In genomic region chr6:157424491-157425020, GRCh38 we compare ENCODE assay signal across 27 cellular contexts. TPM values are rescaled to one million over a fixed set of nuclear protein-coding genes. Genes with fewer than 3 reads are reported as not detected.
A peak's percentile ranks its signal among the peaks of the same experiment; 100 is the strongest.
DNase-seq lines count a peak whose midpoint lies in the region; ATAC-seq lines count a peak whose summit lies in the region.
"Had no signal": no experiment of that assay in that cellular context is flagged by ENCODE, and none has a peak within 500 bp of the region (broad histone marks: within the 10 kb centered on the region; RNA-seq: fewer than 3 reads in every experiment).

No MANE protein-coding gene starts in this region.

- H3K9ac ChIP-seq in mesenchymal stem cell (ENCODE audit: low read length), result no peak overlapping the region

- H3K79me1 ChIP-seq in mesenchymal stem cell (replicated peaks; ENCODE audit: low read length, poor library complexity, severe bottlenecking), result peaks cover 33% of the 10 kb centered on the region

- H2AFZ ChIP-seq in mesenchymal stem cell (ENCODE audit: low read depth, low read length), result no peak overlapping the region

- intact Hi-C loops in Right ventricle myocardium superior (cut with DNase I) (no loop called here), Right ventricle myocardium inferior (cut with DNase I) (no loop called here), right cardiac atrium (cut with DNase I) (no loop called here)

- H3K4me1 ChIP-seq in right cardiac atrium (ENCODE audit: control insufficient read depth, insufficient read depth, low read length), result peaks cover 13% of the 10 kb centered on the region
- peaks cover 16% of the 10 kb centered on the region for H3K4me1 ChIP-seq in mesenchymal stem cell (ENCODE audit: control insufficient read depth, insufficient read depth, low read depth, low read length)
- H3K4me1 ChIP-seq: prostate gland, SJSA1, suprapubic skin had no signal

- H4K91ac ChIP-seq in mesenchymal stem cell (ENCODE audit: low read length), result no peak overlapping the region

- H3K27me3 ChIP-seq in right cardiac atrium (ENCODE audit: control insufficient read depth, insufficient read depth) (no peaks in the 10 kb centered on the region), mesenchymal stem cell (ENCODE audit: control insufficient read depth in 1 of 2, insufficient read depth in 1 of 2, low read length in 2 of 2) (no peaks in the 10 kb centered on the region)
- H3K27me3 ChIP-seq: SJSA1, suprapubic skin had no signal

- ATAC-seq in Right ventricle myocardium superior (ENCODE audit: poor library complexity), result peak; percentile 55
- no peak for ATAC-seq in Right ventricle myocardium inferior
- ATAC-seq in right cardiac atrium, result peak; percentile 55 to 56
- ATAC-seq in stimulated activated effector memory CD8-positive, alpha-beta T cell treated with anti-CD3 and anti-CD28 coated beads, Interleukin-12 subunit alpha, Interleukin-12 subunit beta, amount 100 ng/mL, for 72 hours, result no peak
- ATAC-seq in GM21737 (IDR thresholded peaks at IDR 0.05; ENCODE audit: unreplicated experiment), result no peak
- no peak for ATAC-seq in stimulated activated naive CD8-positive, alpha-beta T cell treated with anti-CD3 and anti-CD28 coated beads, Interleukin-15, Interleukin-2, amounts not matched to agents 100 U/mL and 50 U/mL, for 24 hours
- ATAC-seq: activated naive CD8-positive, alpha-beta T cell treated with anti-CD3 and anti-CD28 coated beads, Interleukin-2, amount 50 U/mL, for 24 hours; activated T-cell treated with anti-CD3 and anti-CD28 coated beads, Interleukin-2, amount 50 U/mL, for 72 hours; effector memory CD8-positive, alpha-beta T cell; T-cell had no signal

- H3K4me3 ChIP-seq in right cardiac atrium (ENCODE audit: low read length), result no peak overlapping the region
- H3K4me3 ChIP-seq in mesenchymal stem cell (ENCODE audit: insufficient read depth in 1 of 2, low read depth in 1 of 2, low read length in 2 of 2), result no peak overlapping the region
- H3K4me3 ChIP-seq: prostate gland, SJSA1, suprapubic skin had no signal

- H3K36me3 Mint-ChIP-seq in stimulated activated effector memory CD8-positive, alpha-beta T cell treated with anti-CD3 and anti-CD28 coated beads, Interleukin-12 subunit alpha, Interleukin-12 subunit beta, amount 100 ng/mL, for 72 hours, result peaks cover 6% of the 10 kb centered on the region
- H3K36me3 Mint-ChIP-seq: T-cell had no signal

- H3K4me3 Mint-ChIP-seq in stimulated activated effector memory CD8-positive, alpha-beta T cell treated with anti-CD3 and anti-CD28 coated beads, Interleukin-12 subunit alpha, Interleukin-12 subunit beta, amount 100 ng/mL, for 72 hours, result no peak overlapping the region
- H3K4me3 Mint-ChIP-seq: activated naive CD8-positive, alpha-beta T cell treated with anti-CD3 and anti-CD28 coated beads, Interleukin-2, amount 50 U/mL, for 24 hours; activated T-cell treated with anti-CD3 and anti-CD28 coated beads, Interleukin-2, amount 50 U/mL, for 72 hours; effector memory CD8-positive, alpha-beta T cell; T-cell had no signal

- H3K4ac ChIP-seq in mesenchymal stem cell (ENCODE audit: low read depth in 1 of 2, low read length in 2 of 2), result no peak overlapping the region

- H3K36me3 ChIP-seq in mesenchymal stem cell (ENCODE audit: control insufficient read depth in 1 of 2, insufficient read depth in 2 of 2, low read depth in 1 of 2, low read length in 2 of 2), result no peaks in the 10 kb centered on the region
- H3K36me3 ChIP-seq: prostate gland, SJSA1, suprapubic skin had no signal

- H3K9me3 ChIP-seq in right cardiac atrium (ENCODE audit: control insufficient read depth, low read length), result no peaks in the 10 kb centered on the region
- H3K9me3 ChIP-seq in mesenchymal stem cell (ENCODE audit: control insufficient read depth, low read length), result no peaks in the 10 kb centered on the region
- H3K9me3 ChIP-seq: prostate gland, SJSA1, suprapubic skin had no signal

- no peak overlapping the region for H3K27ac Mint-ChIP-seq in stimulated activated effector memory CD8-positive, alpha-beta T cell treated with anti-CD3 and anti-CD28 coated beads, Interleukin-12 subunit alpha, Interleukin-12 subunit beta, amount 100 ng/mL, for 72 hours
- H3K27ac Mint-ChIP-seq: activated naive CD8-positive, alpha-beta T cell treated with anti-CD3 and anti-CD28 coated beads, Interleukin-2, amount 50 U/mL, for 24 hours; effector memory CD8-positive, alpha-beta T cell; T-cell had no signal

- H3K23ac ChIP-seq in mesenchymal stem cell (ENCODE audit: low read length in 2 of 2), result no peak overlapping the region

- H3K4me2 ChIP-seq in mesenchymal stem cell (ENCODE audit: low read length, poor library complexity, severe bottlenecking), result peak overlapping the region; percentile 61

- no peak overlapping the region for H2BK15ac ChIP-seq in mesenchymal stem cell (ENCODE audit: low read depth, poor library complexity, severe bottlenecking)

- no peak for DNase-seq in Right ventricle myocardium superior
- DNase-seq in Right ventricle myocardium inferior (ENCODE audit: missing footprints), result no peak
- DNase-seq in right cardiac atrium, result peak in 2 of 3 donors; percentile 59 to 71
- no peak for DNase-seq in mesenchymal stem cell
- no peak for DNase-seq in stimulated activated effector memory CD8-positive, alpha-beta T cell treated with anti-CD3 and anti-CD28 coated beads, Interleukin-12 subunit alpha, Interleukin-12 subunit beta, amount 100 ng/mL, for 72 hours (ENCODE audit: low spot score in 2 of 2)
- no peak for DNase-seq in UCSD-AML1 (lab: John Stamatoyannopoulos, UW; ENCODE audit: unreplicated experiment)
- no peak for DNase-seq in stimulated activated naive CD8-positive, alpha-beta T cell treated with anti-CD3 and anti-CD28 coated beads, Interleukin-15, Interleukin-2, amounts not matched to agents 100 U/mL and 50 U/mL, for 24 hours
- DNase-seq: activated CD4-positive, alpha-beta T cell treated with anti-CD3 and anti-CD28 coated beads, Interleukin-2, amount 50 U/mL, for 4 hours; activated naive CD8-positive, alpha-beta T cell treated with anti-CD3 and anti-CD28 coated beads, Interleukin-2, amount 50 U/mL, for 24 hours; activated T-cell treated with anti-CD3 and anti-CD28 coated beads, Interleukin-2, amount 50 U/mL, for 72 hours; caudate nucleus; DMS79 treated with DMSO at 0.1 percent for 48 hours; effector memory CD8-positive, alpha-beta T cell; erythroblast; GF-D8; head of caudate nucleus; MM.1S; NCI-H2029; NCI-H510A treated with DMSO at 0.1 percent for 48 hours; stimulated activated naive CD4-positive, alpha-beta T cell; T-cell had no signal

- H3K14ac ChIP-seq in mesenchymal stem cell (ENCODE audit: low read length in 2 of 2), result no peak overlapping the region

- H2BK120ac ChIP-seq in mesenchymal stem cell (ENCODE audit: low read depth, low read length), result no peak overlapping the region

- no peak overlapping the region for H3K18ac ChIP-seq in mesenchymal stem cell (ENCODE audit: low read depth in 1 of 2, low read length in 2 of 2)

- H2BK12ac ChIP-seq in mesenchymal stem cell (ENCODE audit: low read length in 2 of 2), result no peak overlapping the region

- H3K4me1 Mint-ChIP-seq in stimulated activated effector memory CD8-positive, alpha-beta T cell treated with anti-CD3 and anti-CD28 coated beads, Interleukin-12 subunit alpha, Interleukin-12 subunit beta, amount 100 ng/mL, for 72 hours, result peaks cover 50% of the 10 kb centered on the region

- no peak overlapping the region for H2AK5ac ChIP-seq in mesenchymal stem cell (ENCODE audit: low read length, severe bottlenecking)

- no peak overlapping the region for H4K8ac ChIP-seq in mesenchymal stem cell (ENCODE audit: low read length)

- H3K27ac ChIP-seq in right cardiac atrium (ENCODE audit: low read length) (no peak overlapping the region), mesenchymal stem cell (ENCODE audit: low read length, poor library complexity, severe bottlenecking) (no peak overlapping the region)
- H3K27ac ChIP-seq: 22Rv1, C4-2B, prostate gland, SJSA1, suprapubic skin had no signal

- H3K9me3 Mint-ChIP-seq in stimulated activated effector memory CD8-positive, alpha-beta T cell treated with anti-CD3 and anti-CD28 coated beads, Interleukin-12 subunit alpha, Interleukin-12 subunit beta, amount 100 ng/mL, for 72 hours, result no peaks in the 10 kb centered on the region
- H3K9me3 Mint-ChIP-seq: activated T-cell treated with anti-CD3 and anti-CD28 coated beads, Interleukin-2, amount 50 U/mL, for 72 hours; effector memory CD8-positive, alpha-beta T cell had no signal

- WGBS in right cardiac atrium, result 51% methylated on average over 11 of the region's 11 CpGs
- WGBS in mesenchymal stem cell, result 90% methylated on average over 10 of the region's 11 CpGs

- H2BK5ac ChIP-seq in mesenchymal stem cell (ENCODE audit: low read depth, low read length, poor library complexity, severe bottlenecking), result no peak overlapping the region

RNA-seq across cellular contexts. Expression of gene ZDHHC14, which starts 43.6 kb away (rescaled TPM):
- total RNA-seq in Right ventricle myocardium superior (9.4 TPM), Right ventricle myocardium inferior (12.7 TPM), right cardiac atrium (10 to 100 TPM; 10.6 to 22.1 (median 18.2) TPM)
- polyA plus RNA-seq in right cardiac atrium, result 20.2 TPM
- polyA plus RNA-seq in mesenchymal stem cell (2013, experiment 1 of 2), result 5.9 TPM
- polyA plus RNA-seq in mesenchymal stem cell (2013, experiment 2 of 2), result 6.5 TPM

Comparison
In these comparisons a context has a peak if more than half of its experiments do, and no peak if none do; other contexts are left out.
1. ATAC-seq: peak in Right ventricle myocardium superior (single experiment) and right cardiac atrium (2 of 2); none in Right ventricle myocardium inferior (single experiment), stimulated activated effector memory CD8-positive, alpha-beta T cell treated with anti-CD3 and anti-CD28 coated beads, Interleukin-12 subunit alpha, Interleukin-12 subunit beta, amount 100 ng/mL, for 72 hours (single experiment), GM21737 (single experiment) and stimulated activated naive CD8-positive, alpha-beta T cell treated with anti-CD3 and anti-CD28 coated beads, Interleukin-15, Interleukin-2, amounts not matched to agents 100 U/mL and 50 U/mL, for 24 hours (single experiment).
2. DNase-seq: peak in right cardiac atrium (2 of 3); none in Right ventricle myocardium superior (single experiment), Right ventricle myocardium inferior (single experiment), mesenchymal stem cell (single experiment), stimulated activated effector memory CD8-positive, alpha-beta T cell treated with anti-CD3 and anti-CD28 coated beads, Interleukin-12 subunit alpha, Interleukin-12 subunit beta, amount 100 ng/mL, for 72 hours (0 of 2), UCSD-AML1 (single experiment) and stimulated activated naive CD8-positive, alpha-beta T cell treated with anti-CD3 and anti-CD28 coated beads, Interleukin-15, Interleukin-2, amounts not matched to agents 100 U/mL and 50 U/mL, for 24 hours (single experiment).